ENCODE assay signal across 16 cellular contexts in genomic region chr12:68630598-68630997, GRCh38. TPM values are rescaled to one million over a fixed set of nuclear protein-coding genes. Genes with fewer than 3 reads are reported as not detected.
A peak's percentile ranks its signal among the peaks of the same experiment; 100 is the strongest.
DNase-seq lines count a peak whose midpoint lies in the region; ATAC-seq and TF ChIP-seq lines count a peak whose summit lies in the region.
"Had no signal": no experiment of that assay in that cellular context is flagged by ENCODE, and none has a peak within 500 bp of the region (broad histone marks: within the 10 kb centered on the region; RNA-seq: fewer than 3 reads in every experiment).

No MANE protein-coding gene starts in this region.

- TF ChIP-seq CTCF in osteoblast (IDR thresholded peaks at IDR 0.05; ENCODE audit: extremely low read depth, low read depth, low read length) (no peak), dorsolateral prefrontal cortex (IDR thresholded peaks at IDR 0.05 in 54 of 56, conservative IDR thresholded peaks at IDR 0.05 in 2 of 56; ENCODE audit: low read depth in 1 of 56, partially characterized antibody in 56 of 56) (no peak)

- peak overlapping the region; percentile 1 for H3K27ac ChIP-seq in osteoblast (ENCODE audit: low read depth, low read length)
- H3K27ac ChIP-seq in dorsolateral prefrontal cortex = no peak overlapping the region

- H3K4me3 ChIP-seq in osteoblast (ENCODE audit: insufficient read depth, low read length) (no peak overlapping the region), dorsolateral prefrontal cortex (no peak overlapping the region)

- peaks cover 24% of the 10 kb centered on the region for H3K4me1 ChIP-seq in osteoblast (ENCODE audit: insufficient read depth, low read length)

- H3K4me2 ChIP-seq in osteoblast (ENCODE audit: insufficient read depth, low read length) = no peak overlapping the region

- peaks cover 14% of the 10 kb centered on the region for H3K9me3 Mint-ChIP-seq in activated CD4-positive, alpha-beta T cell treated with anti-CD3 and anti-CD28 coated beads for 36 hours (ENCODE audit: low read depth)
- H3K9me3 Mint-ChIP-seq in activated T-helper 17 cell treated with anti-CD3 and anti-CD28 coated beads, Interleukin-2, amount 50 U/mL, for 72 hours = peaks cover 6% of the 10 kb centered on the region

- H3K4me3 Mint-ChIP-seq in activated CD4-positive, alpha-beta T cell treated with anti-CD3 and anti-CD28 coated beads for 36 hours = no peak overlapping the region
- H3K4me3 Mint-ChIP-seq in activated T-helper 17 cell treated with anti-CD3 and anti-CD28 coated beads, Interleukin-2, amount 50 U/mL, for 72 hours = peak overlapping the region; percentile 41
- H3K4me3 Mint-ChIP-seq: neural crest cell had no signal

- peak overlapping the region; percentile 78 for H3K27ac Mint-ChIP-seq in activated CD4-positive, alpha-beta T cell treated with anti-CD3 and anti-CD28 coated beads for 36 hours
- no peak overlapping the region for H3K27ac Mint-ChIP-seq in activated T-helper 17 cell treated with anti-CD3 and anti-CD28 coated beads, Interleukin-2, amount 50 U/mL, for 72 hours

- H3K27me3 Mint-ChIP-seq in activated CD4-positive, alpha-beta T cell treated with anti-CD3 and anti-CD28 coated beads for 36 hours = no peaks in the 10 kb centered on the region
- H3K27me3 Mint-ChIP-seq in activated T-helper 17 cell treated with anti-CD3 and anti-CD28 coated beads, Interleukin-2, amount 50 U/mL, for 72 hours = no peaks in the 10 kb centered on the region

- CTCF ChIA-PET in activated CD4-positive, alpha-beta T cell treated with anti-CD3 and anti-CD28 coated beads for 36 hours (lab: Charles Lee) = interaction anchor here (0.6 to 1.3 kb wide), 2 partner anchors 23 to 39 kb away, joined by 3 to 5 read pairs; no protein-coding TSS in a partner anchor

- DNase-seq in activated CD4-positive, alpha-beta T cell treated with anti-CD3 and anti-CD28 coated beads for 36 hours = no peak
- no peak for DNase-seq in activated CD4-positive, alpha-beta T cell treated with anti-CD3 and anti-CD28 coated beads for 1 hour
- DNase-seq in osteoblast (ENCODE audit: insufficient read length, low spot score, missing footprints) (no peak), dorsolateral prefrontal cortex (no peak)
- DNase-seq: 8988T; C1 segment of cervical spinal cord; NCI-H2081 treated with DMSO at 0.1 percent for 48 hours; NCI-H510A treated with DMSO at 0.1 percent for 48 hours; SIG-M5; stimulated activated CD4-positive, alpha-beta T cell treated with anti-CD3 and anti-CD28 coated beads, Interleukin-12 subunit alpha, Interleukin-12 subunit beta, amount 100 ng/mL, for 4 hours; stimulated activated naive CD4-positive, alpha-beta T cell treated with Interleukin-2 at 50 U/mL for 16 hours had no signal

- H3K36me3 Mint-ChIP-seq in activated CD4-positive, alpha-beta T cell treated with anti-CD3 and anti-CD28 coated beads for 36 hours (ENCODE audit: low read depth) = peaks cover 63% of the 10 kb centered on the region
- peaks cover 92% of the 10 kb centered on the region for H3K36me3 Mint-ChIP-seq in activated T-helper 17 cell treated with anti-CD3 and anti-CD28 coated beads, Interleukin-2, amount 50 U/mL, for 72 hours (ENCODE audit: low read depth)

- intact Hi-C loops in activated CD4-positive, alpha-beta T cell treated with anti-CD3 and anti-CD28 coated beads for 36 hours (cut with DNase I, micrococcal nuclease) = no loop called here
- intact Hi-C loops in dorsolateral prefrontal cortex (cut with DNase I) = no loop called here

- no peak overlapping the region for H2AFZ ChIP-seq in osteoblast (ENCODE audit: low read length)

- H4K20me1 ChIP-seq in osteoblast (ENCODE audit: insufficient read depth, low read length) = peaks cover 56% of the 10 kb centered on the region

- no peaks in the 10 kb centered on the region for H3K9me3 ChIP-seq in osteoblast (ENCODE audit: low read depth, low read length)

- H3K4me1 Mint-ChIP-seq in activated CD4-positive, alpha-beta T cell treated with anti-CD3 and anti-CD28 coated beads for 36 hours = peaks cover 77% of the 10 kb centered on the region
- H3K4me1 Mint-ChIP-seq in activated T-helper 17 cell treated with anti-CD3 and anti-CD28 coated beads, Interleukin-2, amount 50 U/mL, for 72 hours = peaks cover 58% of the 10 kb centered on the region

- ATAC-seq in activated CD4-positive, alpha-beta T cell treated with anti-CD3 and anti-CD28 coated beads for 36 hours = no peak
- ATAC-seq in GM21390 (IDR thresholded peaks at IDR 0.05; ENCODE audit: unreplicated experiment) = peak; percentile 41
- ATAC-seq in activated T-helper 17 cell treated with anti-CD3 and anti-CD28 coated beads, Interleukin-2, amount 50 U/mL, for 72 hours (replicated peaks) = no peak
- ATAC-seq in HG03139 (IDR thresholded peaks at IDR 0.05; ENCODE audit: unreplicated experiment) = no peak
- no peak for ATAC-seq in HG03520 (IDR thresholded peaks at IDR 0.05; ENCODE audit: unreplicated experiment)

- H3K79me2 ChIP-seq in osteoblast (ENCODE audit: insufficient read depth, low read length) = peaks cover 100% of the 10 kb centered on the region

- POLR2A ChIA-PET in activated CD4-positive, alpha-beta T cell treated with anti-CD3 and anti-CD28 coated beads for 36 hours (lab: Charles Lee) = interaction anchor here (0.6 kb wide), 2 partner anchors 11 to 30 kb away, joined by 4 to 5 read pairs; no protein-coding TSS in a partner anchor

- H3K36me3 ChIP-seq in osteoblast (ENCODE audit: insufficient read depth, low read length) = peaks cover 23% of the 10 kb centered on the region

- H3K27me3 ChIP-seq in osteoblast (ENCODE audit: insufficient read depth, low read length) (no peaks in the 10 kb centered on the region), dorsolateral prefrontal cortex (no peaks in the 10 kb centered on the region)

RNA-seq across cellular contexts. Expression of gene RAP1B, which starts 19.9 kb away (rescaled TPM):
- 100 to 1,000 TPM; 174 to 242 TPM for total RNA-seq in activated CD4-positive, alpha-beta T cell treated with anti-CD3 and anti-CD28 coated beads for 36 hours
- total RNA-seq in activated T-helper 17 cell treated with anti-CD3 and anti-CD28 coated beads, Interleukin-2, amount 50 U/mL, for 72 hours = 100 to 1,000 TPM; 158 to 238 TPM
- 231 and 243 TPM in 2 replicates for total RNA-seq in osteoblast
- total RNA-seq in dorsolateral prefrontal cortex = 10 to 100 TPM; 39.9 to 92.7 (median 63.1) TPM

RNA-seq across cellular contexts. Expression of gene NUP107, which starts 56.2 kb away (rescaled TPM):
- 100 to 1,000 TPM; 136 to 142 TPM for total RNA-seq in activated CD4-positive, alpha-beta T cell treated with anti-CD3 and anti-CD28 coated beads for 36 hours
- total RNA-seq in activated T-helper 17 cell treated with anti-CD3 and anti-CD28 coated beads, Interleukin-2, amount 50 U/mL, for 72 hours = 100 to 1,000 TPM; 106 to 134 TPM
- total RNA-seq in osteoblast (34.5 and 43.8 TPM in 2 replicates), dorsolateral prefrontal cortex (10 to 100 TPM; 15.0 to 41.1 (median 24.5) TPM)
